Comparison of ENCODE assay signal across 10 cellular contexts in genomic region chr11:11569936-11570491, GRCh38. TPM values are rescaled to one million over a fixed set of nuclear protein-coding genes. Genes with fewer than 3 reads are reported as not detected.
A peak's percentile ranks its signal among the peaks of the same experiment; 100 is the strongest.
DNase-seq lines count a peak whose midpoint lies in the region; ATAC-seq and TF ChIP-seq lines count a peak whose summit lies in the region.
"Had no signal": no experiment of that assay in that cellular context is flagged by ENCODE, and none has a peak within 500 bp of the region (broad histone marks: within the 10 kb centered on the region; RNA-seq: fewer than 3 reads in every experiment).

No MANE protein-coding gene starts in this region.

- 50 to 53% methylated on average over 14 of the region's 14 CpGs for WGBS in lung, 2 donors

- TF ChIP-seq CTCF in lung (IDR thresholded peaks at IDR 0.05; ENCODE audit: control extremely low read depth, extremely low read depth) = no peak
- TF ChIP-seq CTCF in thoracic aorta (IDR thresholded peaks at IDR 0.05) = no peak

- peaks cover 0 to 1% of the 10 kb centered on the region in 2 donors for H3K36me3 ChIP-seq in lung (ENCODE audit: control insufficient read depth in 2 of 2, insufficient read depth in 2 of 2, low read length in 2 of 2)
- no peaks in the 10 kb centered on the region for H3K36me3 ChIP-seq in thoracic aorta

- peak; percentile 83 for ATAC-seq in lung (ENCODE audit: insufficient read depth, low FRiP score)
- peak; percentile 52 for ATAC-seq in thoracic aorta (ENCODE audit: insufficient number of reproducible peaks, low FRiP score, low read depth)
- no peak for ATAC-seq in GM21528 (IDR thresholded peaks at IDR 0.05; ENCODE audit: low FRiP score, unreplicated experiment)
- no peak for ATAC-seq in HG02938 (IDR thresholded peaks at IDR 0.05; ENCODE audit: unreplicated experiment)
- ATAC-seq: stimulated activated naive B cell treated with anti-CD40 and anti-IgM and Interleukin-4, amounts not matched to agents 10 μg/mL and 1 μg/mL and 100 μg/mL, for 72 hours had no signal

- H3K9me3 ChIP-seq in lung (ENCODE audit: control insufficient read depth in 2 of 2, insufficient read depth in 1 of 2, low read length in 1 of 2) = no peaks in the 10 kb centered on the region
- no peaks in the 10 kb centered on the region for H3K9me3 ChIP-seq in thoracic aorta

- no peaks in the 10 kb centered on the region for H3K27me3 ChIP-seq in lung (ENCODE audit: control insufficient read depth, insufficient read depth)
- no peaks in the 10 kb centered on the region for H3K27me3 ChIP-seq in thoracic aorta (replicated peaks; ENCODE audit: insufficient read depth)

- H3K4me3 ChIP-seq in lung (no peak overlapping the region), thoracic aorta (peak overlapping the region; percentile 64)

- peak; percentile 34 for DNase-seq in M059J (ENCODE audit: low read depth)
- peak; percentile 69 to 80 for DNase-seq in dermis microvascular lymphatic vessel endothelial cell (ENCODE audit: low read depth in 2 of 2)
- peak; percentile 58 for DNase-seq in lung (ENCODE audit: low spot score)
- DNase-seq in thoracic aorta (ENCODE audit: low spot score) = no peak
- no peak for DNase-seq in stimulated activated CD8-positive, alpha-beta memory T cell treated with anti-CD3 and anti-CD28 coated beads, Interleukin-4, amount 100 ng/mL, for 48 hours
- DNase-seq in COLO668 (lab: John Stamatoyannopoulos, UW; ENCODE audit: unreplicated experiment) = no peak
- DNase-seq: stimulated activated naive B cell treated with anti-CD40 and anti-IgM and Interleukin-4, amounts not matched to agents 10 μg/mL and 1 μg/mL and 100 μg/mL, for 72 hours; SW 1271 had no signal

- H3K27ac ChIP-seq in lung (ENCODE audit: low read depth in 1 of 2, low read length in 1 of 2) = peak overlapping the region; percentile 43 to 57
- H3K27ac ChIP-seq in thoracic aorta = peak overlapping the region; percentile 77 to 84

- H3K4me1 ChIP-seq in lung (ENCODE audit: control insufficient read depth in 2 of 2, insufficient read depth in 2 of 2, low read length in 2 of 2) (peaks cover 4 to 33% of the 10 kb centered on the region in 2 donors), thoracic aorta (ENCODE audit: control insufficient read depth in 1 of 2, low read depth in 2 of 2) (peaks cover 14 to 63% of the 10 kb centered on the region in 2 donors)

RNA-seq across cellular contexts. Expression of gene GALNT18, which starts 51.8 kb away (rescaled TPM):
- 0.47 and 0.64 TPM in 2 replicates for total RNA-seq in M059J (2014; rRNA removed; shearing (Covaris generic))
- total RNA-seq in dermis microvascular lymphatic vessel endothelial cell (81.3 and 145 TPM in 2 replicates), lung (10 to 100 TPM; 59.3 to 68.0 TPM), thoracic aorta (10 to 100 TPM; 28.2 to 57.8 TPM)
- polyA plus RNA-seq in lung = 100 to 1,000 TPM in 1 of 2 donors, 10 to 100 TPM in 1; 17.7 to 109 TPM

Comparison
In these comparisons a context has a peak if more than half of its experiments do, and no peak if none do; other contexts are left out.
1. DNase-seq: peak in M059J (single experiment), dermis microvascular lymphatic vessel endothelial cell (2 of 2) and lung (single experiment); none in thoracic aorta (single experiment), stimulated activated CD8-positive, alpha-beta memory T cell treated with anti-CD3 and anti-CD28 coated beads, Interleukin-4, amount 100 ng/mL, for 48 hours (single experiment) and COLO668 (single experiment).
2. ATAC-seq: peak in lung (single experiment) and thoracic aorta (single experiment); none in GM21528 (single experiment) and HG02938 (single experiment).
3. RNA of gene GALNT18, which starts 51.8 kb away (total RNA-seq): 81.3 to 145 TPM in dermis microvascular lymphatic vessel endothelial cell, 59.3 to 68.0 TPM in lung and 28.2 to 57.8 TPM in thoracic aorta; 0.47 to 0.64 TPM in M059J; every median in the first group is over 10 times any median in the second.